ENCODE assay signal across 8 cellular contexts in genomic region chr13:96053003-96053703, GRCh38. TPM values are rescaled to one million over a fixed set of nuclear protein-coding genes. Genes with fewer than 3 reads are reported as not detected.
DNase-seq lines count a peak whose midpoint lies in the region; TF ChIP-seq lines count a peak whose summit lies in the region.

TSS of gene UGGT2 (minus strand) at chr13:96053401. CDS start at chr13:96053312, 89 bp downstream.

- H3K4me1 ChIP-seq in HAP-1 (peaks cover 7% of the 10 kb centered on the region), smooth muscle cell (ENCODE audit: low read depth) (peaks cover 6% of the 10 kb centered on the region)

- H3K27ac ChIP-seq in cingulate gyrus (ENCODE audit: low read depth, low read length) = peak within 1 kb of the TSS; percentile 65
- H3K27ac ChIP-seq in smooth muscle cell (ENCODE audit: low read depth) = peak within 1 kb of the TSS; percentile 80

- in situ Hi-C loops in HAP-1 (cut with MboI; ENCODE audit: low sequenced_read_pairs) = no loop called here

- H3K9me3 ChIP-seq in HAP-1 (peaks cover 6% of the 10 kb centered on the region; the same call in 1 of the 2 replicates), smooth muscle cell (replicated peaks; ENCODE audit: low read depth) (no peaks in the 10 kb centered on the region)

- peak within 1 kb of the TSS; percentile 92 for H3K9ac ChIP-seq in smooth muscle cell (ENCODE audit: low read depth)

- peak within 1 kb of the TSS; percentile 86 for H2AFZ ChIP-seq in smooth muscle cell (ENCODE audit: low read depth)

- H3K4me2 ChIP-seq in smooth muscle cell = peak within 1 kb of the TSS; percentile 89

- TF ChIP-seq CTCF in LNCaP clone FGC (IDR thresholded peaks at IDR 0.05; ENCODE audit: control insufficient read depth, extremely low read depth, insufficient read depth) = no peak
- no peak for TF ChIP-seq CTCF in kidney epithelial cell (IDR thresholded peaks at IDR 0.05; ENCODE audit: insufficient read depth, low read length, poor library complexity, severe bottlenecking)
- no peak for TF ChIP-seq CTCF in smooth muscle cell (IDR thresholded peaks at IDR 0.05; ENCODE audit: borderline replicate concordance, insufficient read depth, poor library complexity, severe bottlenecking)

- H3F3A ChIP-seq in smooth muscle cell (ENCODE audit: low read depth) = no peaks in the 10 kb centered on the region

- H3K27me3 ChIP-seq in HAP-1 (ENCODE audit: low read depth) (no peaks in the 10 kb centered on the region), kidney epithelial cell (ENCODE audit: control insufficient read depth, insufficient read depth, low read length) (no peaks in the 10 kb centered on the region), smooth muscle cell (ENCODE audit: low read depth) (no peaks in the 10 kb centered on the region)

- peaks cover 39% of the 10 kb centered on the region for H3K79me2 ChIP-seq in smooth muscle cell (ENCODE audit: low read depth)

- H3K36me3 ChIP-seq in HAP-1 (replicated peaks) (peaks cover 3% of the 10 kb centered on the region), kidney epithelial cell (ENCODE audit: control insufficient read depth, insufficient read depth, low read length) (no peaks in the 10 kb centered on the region), smooth muscle cell (ENCODE audit: low read depth) (no peaks in the 10 kb centered on the region)

- 1% methylated on average over 73 of the region's 77 CpGs for WGBS in smooth muscle cell (ENCODE audit: low lambda C conversion rate)

- H3K4me3 ChIP-seq in HAP-1 (peak within 1 kb of the TSS; percentile 87), LNCaP clone FGC (ENCODE audit: low read depth, low read length) (peak within 1 kb of the TSS; percentile 82), kidney epithelial cell (ENCODE audit: low read depth, low read length) (peak within 1 kb of the TSS; percentile 100), smooth muscle cell (peak within 1 kb of the TSS; percentile 74)

- DNase-seq in activated T-cell treated with anti-CD3 and anti-CD28 coated beads for 48 hours (ENCODE audit: low read depth) (peak; percentile 19), HAP-1 (ENCODE audit: low spot score in 2 of 2) (peak; percentile 85 to 95), LNCaP clone FGC (ENCODE audit: low read depth) (peak; percentile 74), RPMI8226 (peak; percentile 91), kidney epithelial cell (ENCODE audit: low read depth) (peak; percentile 80), smooth muscle cell (lab: John Stamatoyannopoulos, UW; ENCODE audit: unreplicated experiment) (peak; percentile 77)
- DNase-seq in activated T-cell treated with anti-CD3 and anti-CD28 coated beads, Interleukin-2, amount 50 U/mL, for 48 hours = no peak

- H4K20me1 ChIP-seq in smooth muscle cell (ENCODE audit: low read depth) = peaks cover 20% of the 10 kb centered on the region

RNA-seq across cellular contexts. Expression of gene UGGT2, which starts in this region (rescaled TPM):
- total RNA-seq in kidney epithelial cell (30.3 and 39.6 TPM in 2 replicates), smooth muscle cell (67.2 and 103 TPM in 2 replicates)
- 26.8 and 27.4 TPM in 2 replicates for polyA plus RNA-seq in smooth muscle cell

Comparison
In these comparisons a context has a peak if more than half of its experiments do, and no peak if none do; other contexts are left out.
1. DNase-seq: peak in activated T-cell treated with anti-CD3 and anti-CD28 coated beads for 48 hours (single experiment), HAP-1 (2 of 2), LNCaP clone FGC (single experiment), RPMI8226 (single experiment), kidney epithelial cell (single experiment) and smooth muscle cell (single experiment); none in activated T-cell treated with anti-CD3 and anti-CD28 coated beads, Interleukin-2, amount 50 U/mL, for 48 hours (0 of 2).
2. Peak in every context shown above with its lines, with median percentiles within 50 percentile points of each other: H3K4me3 ChIP-seq.